Comparison of ENCODE assay signal across 15 cellular contexts in genomic region chr2:61196671-61197070, GRCh38.
"Had no signal": no experiment of that assay in that cellular context is flagged by ENCODE, and none has a peak within 500 bp of the region (broad histone marks: within the 10 kb centered on the region; RNA-seq: fewer than 3 reads in every experiment).

No MANE protein-coding gene starts in this region.

- H3K27ac Mint-ChIP-seq: activated B cell treated with CpG ODN at 0.5 μM for 24 hours; activated CD4-positive, alpha-beta T cell treated with anti-CD3 and anti-CD28 coated beads, Interleukin-2, amount 10 ng/mL, durations not matched to agents 7 days and 5 days; activated T-helper 17 cell treated with anti-CD3 and anti-CD28 coated beads, Interleukin-2, amount 50 U/mL, for 72 hours; T-helper 2 cell treated with Interferon-gamma antibody and Interleukin-4, amounts not matched to agents 5 μg/mL and 100 μg/mL, for 36 hours had no signal

- H3K4me3 Mint-ChIP-seq: activated B cell treated with CpG ODN at 0.5 μM for 24 hours; activated CD4-positive, alpha-beta T cell treated with anti-CD3 and anti-CD28 coated beads, Interleukin-2, amount 10 ng/mL, durations not matched to agents 7 days and 5 days; activated T-helper 17 cell treated with anti-CD3 and anti-CD28 coated beads, Interleukin-2, amount 50 U/mL, for 72 hours; stimulated activated effector memory CD8-positive, alpha-beta T cell treated with anti-CD3 and anti-CD28 coated beads, Interleukin-12 subunit alpha, Interleukin-12 subunit beta, amount 100 ng/mL, for 72 hours; T-helper 2 cell treated with Interferon-gamma antibody and Interleukin-4, amounts not matched to agents 5 μg/mL and 100 μg/mL, for 36 hours had no signal

- ATAC-seq: activated T-helper 17 cell treated with anti-CD3 and anti-CD28 coated beads, Interleukin-2, amount 50 U/mL, for 72 hours; sciatic nerve; stimulated activated effector memory CD8-positive, alpha-beta T cell treated with anti-CD3 and anti-CD28 coated beads, Interleukin-12 subunit alpha, Interleukin-12 subunit beta, amount 100 ng/mL, for 72 hours had no signal

- DNase-seq: activated B cell treated with CpG ODN at 0.5 μM for 24 hours; activated CD4-positive, alpha-beta T cell treated with anti-CD3 and anti-CD28 coated beads, Interleukin-2, amount 10 ng/mL, durations not matched to agents 7 days and 5 days; activated CD8-positive, alpha-beta memory T cell treated with anti-CD3 and anti-CD28 coated beads for 24 hours; activated naive CD4-positive, alpha-beta T cell treated with Interleukin-2 at 50 U/mL for 16 hours; aorta; cerebellar nuclear complex; dermis blood vessel endothelial cell; hippocampal formation; mesenchymal stem cell had no signal

- H3K4me1 ChIP-seq: prostate gland had no signal

- H3K27me3 Mint-ChIP-seq: activated B cell treated with CpG ODN at 0.5 μM for 24 hours; activated CD4-positive, alpha-beta T cell treated with anti-CD3 and anti-CD28 coated beads, Interleukin-2, amount 10 ng/mL, durations not matched to agents 7 days and 5 days; activated T-helper 17 cell treated with anti-CD3 and anti-CD28 coated beads, Interleukin-2, amount 50 U/mL, for 72 hours had no signal

- H3K27ac ChIP-seq: prostate gland, thoracic aorta had no signal

- H3K9me3 ChIP-seq: prostate gland, thoracic aorta had no signal

- H3K4me1 Mint-ChIP-seq: stimulated activated effector memory CD8-positive, alpha-beta T cell treated with anti-CD3 and anti-CD28 coated beads, Interleukin-12 subunit alpha, Interleukin-12 subunit beta, amount 100 ng/mL, for 72 hours had no signal

- H3K4me3 ChIP-seq: prostate gland, thoracic aorta had no signal
